1 cellular context compared by ENCODE assay signal in genomic region chr17:77316191-77316641, GRCh38.
TF ChIP-seq lines count a peak whose summit lies in the region.

No MANE protein-coding gene starts in this region.

TF ChIP-seq in HepG2, 621 proteins besides CTCF, POLR2A, EP300 and RAD21 (continued from another document and continues in another):
- 0 out of 2 replicates have a peak, but pooled peaks have one; percentile 14 for TF ChIP-seq ZFP91 (CRISPR knock-in tag; IDR thresholded peaks at IDR 0.05; ENCODE audit: borderline replicate concordance)
- TF ChIP-seq NR2F6 (IDR thresholded peaks at IDR 0.05), result no peak
- peak; percentile 40; the same call in 1 of the 2 replicates for TF ChIP-seq NR2F6 (CRISPR knock-in tag; IDR thresholded peaks at IDR 0.05)
- TF ChIP-seq TFDP2 (CRISPR knock-in tag; IDR thresholded peaks at IDR 0.05), result peak; percentile 39; the same call in 1 of the 2 replicates
- TF ChIP-seq SMYD3 (CRISPR knock-in tag; IDR thresholded peaks at IDR 0.05), result no peak
- TF ChIP-seq UBTF (CRISPR knock-in tag; IDR thresholded peaks at IDR 0.05), result peak; percentile 18; the same call in 1 of the 2 replicates
- no peak for TF ChIP-seq NFIC (IDR thresholded peaks at IDR 0.05; ENCODE audit: low read length)
- TF ChIP-seq ZBTB38 (CRISPR knock-in tag; IDR thresholded peaks at IDR 0.05), result peak; percentile 67
- no peak for TF ChIP-seq SNAPC5 (CRISPR knock-in tag; IDR thresholded peaks at IDR 0.05; ENCODE audit: borderline replicate concordance)
- no peak for TF ChIP-seq SOX6 (IDR thresholded peaks at IDR 0.05)
- no peak for TF ChIP-seq SOX6 (CRISPR knock-in tag; IDR thresholded peaks at IDR 0.05)
- no peak for TF ChIP-seq AFF4 (CRISPR knock-in tag; IDR thresholded peaks at IDR 0.05)
- TF ChIP-seq ZNF350 (CRISPR knock-in tag; IDR thresholded peaks at IDR 0.05; ENCODE audit: borderline replicate concordance, low read depth), result no peak
- no peak for TF ChIP-seq ETS1 (CRISPR knock-in tag; IDR thresholded peaks at IDR 0.05)
- TF ChIP-seq DMAP1 (CRISPR knock-in tag; IDR thresholded peaks at IDR 0.05), result peak; percentile 45; the same call in 1 of the 2 replicates
- TF ChIP-seq MXD4 (CRISPR knock-in tag; IDR thresholded peaks at IDR 0.05), result no peak
- TF ChIP-seq ZFYVE20 (CRISPR knock-in tag; IDR thresholded peaks at IDR 0.05; ENCODE audit: borderline replicate concordance, low read depth), result no peak
- 0 out of 2 replicates have a peak, but pooled peaks have one; percentile 8 for TF ChIP-seq MYC (CRISPR knock-in tag; IDR thresholded peaks at IDR 0.05; ENCODE audit: borderline replicate concordance)
- no peak for TF ChIP-seq ZNF670 (CRISPR knock-in tag; IDR thresholded peaks at IDR 0.05; ENCODE audit: borderline replicate concordance)
- no peak for TF ChIP-seq HNRNPLL (IDR thresholded peaks at IDR 0.05; ENCODE audit: low read depth, low read length, poor library complexity, severe bottlenecking)
- no peak for TF ChIP-seq LCORL (IDR thresholded peaks at IDR 0.05)
- peak; percentile 65; the same call in 1 of the 2 replicates for TF ChIP-seq LCORL (CRISPR knock-in tag; IDR thresholded peaks at IDR 0.05)
- TF ChIP-seq RORA (CRISPR knock-in tag; IDR thresholded peaks at IDR 0.05), result no peak
- TF ChIP-seq ZNF432 (CRISPR knock-in tag; IDR thresholded peaks at IDR 0.05; ENCODE audit: borderline replicate concordance), result no peak
- 0 out of 2 replicates have a peak, but pooled peaks have one; percentile 35 for TF ChIP-seq ZBTB33 (CRISPR knock-in tag; IDR thresholded peaks at IDR 0.05)
- peak; percentile 33; the same call in 1 of the 2 replicates for TF ChIP-seq RARA (CRISPR knock-in tag; IDR thresholded peaks at IDR 0.05)
- no peak for TF ChIP-seq KAT8 (CRISPR knock-in tag; IDR thresholded peaks at IDR 0.05)
- TF ChIP-seq ZNF878 (CRISPR knock-in tag; IDR thresholded peaks at IDR 0.05), result no peak
- 0 out of 2 replicates have a peak, but pooled peaks have one; percentile 47 for TF ChIP-seq HOXA3 (CRISPR knock-in tag; IDR thresholded peaks at IDR 0.05)
- no peak for TF ChIP-seq ZNF44 (CRISPR knock-in tag; IDR thresholded peaks at IDR 0.05)
- no peak for TF ChIP-seq ZNF232 (CRISPR knock-in tag; IDR thresholded peaks at IDR 0.05; ENCODE audit: borderline replicate concordance)
- peak; percentile 30; the same call in 1 of the 2 replicates for TF ChIP-seq MIXL1 (CRISPR knock-in tag; IDR thresholded peaks at IDR 0.05)
- peak; percentile 88 for TF ChIP-seq ZNF263 (CRISPR knock-in tag; IDR thresholded peaks at IDR 0.05)
- no peak for TF ChIP-seq NKX3-1 (CRISPR knock-in tag; IDR thresholded peaks at IDR 0.05)
- peak; percentile 65; the same call in 1 of the 2 replicates for TF ChIP-seq ZNF331 (CRISPR knock-in tag; IDR thresholded peaks at IDR 0.05)
- 0 out of 2 replicates have a peak, but pooled peaks have one; percentile 42 for TF ChIP-seq POGK (CRISPR knock-in tag; conservative IDR thresholded peaks at IDR 0.05)
- 0 out of 2 replicates have a peak, but pooled peaks have one; percentile 28 for TF ChIP-seq TFDP1 (CRISPR knock-in tag; IDR thresholded peaks at IDR 0.05; ENCODE audit: borderline replicate concordance)
- TF ChIP-seq PHF21A (CRISPR knock-in tag; IDR thresholded peaks at IDR 0.05), result peak; percentile 32; the same call in 1 of the 2 replicates
- no peak for TF ChIP-seq ZNF30 (CRISPR knock-in tag; IDR thresholded peaks at IDR 0.05)
- TF ChIP-seq GMEB2 (CRISPR knock-in tag; IDR thresholded peaks at IDR 0.05; ENCODE audit: low read depth), result no peak
- TF ChIP-seq KLF11 (CRISPR knock-in tag; IDR thresholded peaks at IDR 0.05), result 0 out of 2 replicates have a peak, but pooled peaks have one; percentile 28
- TF ChIP-seq ZNF768 (CRISPR knock-in tag; IDR thresholded peaks at IDR 0.05), result peak; percentile 74
- TF ChIP-seq TRIM22 (IDR thresholded peaks at IDR 0.05), result no peak
- TF ChIP-seq ZNF556 (CRISPR knock-in tag; IDR thresholded peaks at IDR 0.05; ENCODE audit: borderline replicate concordance), result no peak
- TF ChIP-seq AGO1 (IDR thresholded peaks at IDR 0.05; ENCODE audit: low read depth, low read length, poor library complexity, severe bottlenecking), result no peak
- no peak for TF ChIP-seq JDP2 (CRISPR knock-in tag; IDR thresholded peaks at IDR 0.05; ENCODE audit: borderline replicate concordance)
